ENCODE assay signal across 23 cellular contexts in the genomic region with DNA sequence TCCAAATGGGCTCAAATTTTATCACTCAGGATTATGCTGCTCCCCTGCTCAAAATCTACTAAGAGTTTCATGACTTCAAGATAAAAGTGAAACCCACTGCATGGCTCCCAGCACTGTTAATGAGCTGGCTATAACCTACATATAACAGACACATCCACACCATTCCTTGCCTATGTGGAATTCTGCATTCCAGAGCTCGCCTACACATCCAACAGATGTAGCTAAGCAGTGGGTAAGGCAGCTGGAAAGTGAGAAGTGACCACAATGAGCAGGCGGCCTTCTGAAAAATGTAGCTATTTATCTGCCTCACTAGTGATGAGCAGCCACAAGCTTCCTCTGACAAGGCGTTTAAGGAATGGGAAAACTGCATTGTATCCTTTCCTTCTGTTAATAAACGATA.
A peak's percentile ranks its signal among the peaks of the same experiment; 100 is the strongest.
DNase-seq lines count a peak whose midpoint lies in the region; TF ChIP-seq lines count a peak whose summit lies in the region.
"Had no signal": no experiment of that assay in that cellular context is flagged by ENCODE, and none has a peak within 500 bp of the region (broad histone marks: within the 10 kb centered on the region; RNA-seq: fewer than 3 reads in every experiment).

No MANE protein-coding gene starts in this region.

- POLR2A ChIA-PET in CD8-positive, alpha-beta memory T cell (lab: Charles Lee), result no interaction called here

- BruUV-seq in mammary epithelial cell (replicated peaks; lab: Mats Ljungman, UMichigan), result no TSS peak

- CTCF ChIA-PET in mammary epithelial cell (lab: Charles Lee; ENCODE audit: low non-redundant PET), result no interaction called here
- CTCF ChIA-PET in CD8-positive, alpha-beta memory T cell (lab: Charles Lee), result no interaction called here

- H3K36me3 Mint-ChIP-seq in chondrocyte (ENCODE audit: low read depth), result no peaks in the 10 kb centered on the region
- no peaks in the 10 kb centered on the region for H3K36me3 Mint-ChIP-seq in CD8-positive, alpha-beta memory T cell
- H3K36me3 Mint-ChIP-seq: activated naive CD4-positive, alpha-beta T cell treated with anti-CD3 and anti-CD28 coated beads, Interleukin-2, amount 50 U/mL, for 72 hours; stimulated activated naive B cell treated with anti-CD40 and anti-IgM and Interleukin-4, amounts not matched to agents 10 μg/mL and 1 μg/mL and 100 μg/mL, for 72 hours had no signal

- H3K4me3 Mint-ChIP-seq in chondrocyte (ENCODE audit: unreplicated experiment), result no peak overlapping the region
- H3K4me3 Mint-ChIP-seq in CD8-positive, alpha-beta memory T cell, result no peak overlapping the region
- H3K4me3 Mint-ChIP-seq: activated CD8-positive, alpha-beta T cell treated with anti-CD3 and anti-CD28 coated beads, Interleukin-2, amount 10 ng/mL, durations not matched to agents 7 days and 5 days; stimulated activated naive B cell treated with anti-CD40 and anti-IgM and Interleukin-4, amounts not matched to agents 10 μg/mL and 1 μg/mL and 100 μg/mL, for 72 hours; T-helper 1 cell treated with Interleukin-12 subunit alpha and Interleukin-12 subunit beta and Interleukin-4 antibody, amounts not matched to agents 30 μg/mL and 1 μg/mL, for 36 hours had no signal

- H3K4me2 ChIP-seq in mammary epithelial cell (ENCODE audit: insufficient read depth, low read depth, low read length), result peak overlapping the region; percentile 29
- H3K4me2 ChIP-seq: BLaER1 treated with 17β-estradiol and CSF1 and Interleukin-3, amounts not matched to agents 10 nM and 100 nM had no signal

- H3K27me3 Mint-ChIP-seq in chondrocyte (ENCODE audit: low read depth), result no peaks in the 10 kb centered on the region
- H3K27me3 Mint-ChIP-seq in CD8-positive, alpha-beta memory T cell, result peaks cover 5 to 9% of the 10 kb centered on the region in 2 donors

- no peak for TF ChIP-seq POLR2A in breast epithelium (IDR thresholded peaks at IDR 0.05)

- H3K9ac ChIP-seq in mammary epithelial cell (ENCODE audit: insufficient read depth, low read length), result no peak overlapping the region
- H3K9ac ChIP-seq: BLaER1 treated with 17β-estradiol and CSF1 and Interleukin-3, amounts not matched to agents 10 nM and 100 nM had no signal

- peak; percentile 58 for DNase-seq in mammary epithelial cell
- no peak for DNase-seq in breast epithelium (ENCODE audit: low spot score in 2 of 2)
- DNase-seq in chondrocyte (ENCODE audit: low spot score), result no peak
- peak; percentile 42 for DNase-seq in kidney epithelial cell (ENCODE audit: low read depth)
- DNase-seq in OCI-M2 (lab: John Stamatoyannopoulos, UW; ENCODE audit: unreplicated experiment), result no peak
- DNase-seq in DMS153 treated with DMSO at 0.1 percent for 48 hours (lab: John Stamatoyannopoulos, UW; ENCODE audit: unreplicated experiment), result no peak
- DNase-seq in CD8-positive, alpha-beta memory T cell, result no peak
- DNase-seq in activated effector memory CD4-positive, alpha-beta T cell treated with Interleukin-2 at 50 U/mL for 16 hours, result no peak
- DNase-seq: activated CD8-positive, alpha-beta T cell treated with anti-CD3 and anti-CD28 coated beads, Interleukin-2, amount 10 ng/mL, durations not matched to agents 7 days and 5 days; activated T-cell treated with anti-CD3 and anti-CD28 coated beads, Interleukin-2, amount 50 U/mL, for 48 hours; caudate nucleus; hypothalamus; left colon; MG63; mucosa of descending colon; NCI-H226; NK-92 treated with Interleukin-12 subunit alpha and Interleukin-12 subunit beta, amount 100 ng/mL, for 24 hours; stimulated activated naive B cell treated with anti-CD40 and anti-IgM and Interleukin-4, amounts not matched to agents 10 μg/mL and 1 μg/mL and 100 μg/mL, for 72 hours; thyroid gland had no signal

- 6% methylated on average over 4 of the region's 4 CpGs for WGBS in mammary epithelial cell (ENCODE audit: low coverage, missing lambda C conversion rate)

- in situ Hi-C loops in mammary epithelial cell (cut with MboI; ENCODE audit: low sequenced_read_pairs in 2 of 2), result no loop called here

- H3K9me3 ChIP-seq in mammary epithelial cell (replicated peaks; ENCODE audit: insufficient read depth, low read length), result no peaks in the 10 kb centered on the region
- no peaks in the 10 kb centered on the region for H3K9me3 ChIP-seq in breast epithelium
- no peaks in the 10 kb centered on the region for H3K9me3 ChIP-seq in CD8-positive, alpha-beta memory T cell (ENCODE audit: low read length)
- H3K9me3 ChIP-seq: BLaER1 treated with 17β-estradiol and CSF1 and Interleukin-3, amounts not matched to agents 10 nM and 100 nM; MG63; mucosa of descending colon; thyroid gland had no signal

- no peaks in the 10 kb centered on the region for H3K79me2 ChIP-seq in mammary epithelial cell (ENCODE audit: insufficient read depth, low read length)

- H2AFZ ChIP-seq in mammary epithelial cell (ENCODE audit: low read depth, low read length), result peak overlapping the region; percentile 26

- H3K4me1 ChIP-seq in mammary epithelial cell (ENCODE audit: insufficient read depth, low read length) (peaks cover 26% of the 10 kb centered on the region), breast epithelium (no peaks in the 10 kb centered on the region)
- no peaks in the 10 kb centered on the region for H3K4me1 ChIP-seq in CD8-positive, alpha-beta memory T cell (ENCODE audit: insufficient read depth, low read length)
- H3K4me1 ChIP-seq: thyroid gland had no signal

- no peaks in the 10 kb centered on the region for H3K9me3 Mint-ChIP-seq in chondrocyte (ENCODE audit: low read depth)
- H3K9me3 Mint-ChIP-seq in CD8-positive, alpha-beta memory T cell, result peaks cover 0 to 1% (median 0%) of the 10 kb centered on the region in 5 donors
- H3K9me3 Mint-ChIP-seq: activated naive CD4-positive, alpha-beta T cell treated with anti-CD3 and anti-CD28 coated beads, Interleukin-2, amount 50 U/mL, for 72 hours; stimulated activated naive B cell treated with anti-CD40 and anti-IgM and Interleukin-4, amounts not matched to agents 10 μg/mL and 1 μg/mL and 100 μg/mL, for 72 hours; T-helper 1 cell treated with Interleukin-12 subunit alpha and Interleukin-12 subunit beta and Interleukin-4 antibody, amounts not matched to agents 30 μg/mL and 1 μg/mL, for 36 hours had no signal

- dilution Hi-C loops in mammary epithelial cell (cut with HindIII; ENCODE audit: low sequenced_read_pairs), result no loop called here

- no peaks in the 10 kb centered on the region for H4K20me1 ChIP-seq in mammary epithelial cell (ENCODE audit: insufficient read depth, low read length)
- H4K20me1 ChIP-seq: BLaER1 treated with 17β-estradiol and CSF1 and Interleukin-3, amounts not matched to agents 10 nM and 100 nM had no signal

- peaks cover 46% of the 10 kb centered on the region for H3K4me1 Mint-ChIP-seq in chondrocyte (ENCODE audit: low read depth)
- H3K4me1 Mint-ChIP-seq in CD8-positive, alpha-beta memory T cell, result no peaks in the 10 kb centered on the region
- H3K4me1 Mint-ChIP-seq: stimulated activated naive B cell treated with anti-CD40 and anti-IgM and Interleukin-4, amounts not matched to agents 10 μg/mL and 1 μg/mL and 100 μg/mL, for 72 hours had no signal

- no peaks in the 10 kb centered on the region for H3K36me3 ChIP-seq in mammary epithelial cell (ENCODE audit: insufficient read depth, low read length)
- no peaks in the 10 kb centered on the region for H3K36me3 ChIP-seq in breast epithelium
- H3K36me3 ChIP-seq in kidney epithelial cell (ENCODE audit: control insufficient read depth, insufficient read depth, low read length), result no peaks in the 10 kb centered on the region
- no peaks in the 10 kb centered on the region for H3K36me3 ChIP-seq in CD8-positive, alpha-beta memory T cell (ENCODE audit: insufficient read depth, low read length)
- H3K36me3 ChIP-seq: BLaER1 treated with 17β-estradiol and CSF1 and Interleukin-3, amounts not matched to agents 10 nM and 100 nM; MG63; thyroid gland had no signal

- H3K27ac ChIP-seq in mammary epithelial cell (ENCODE audit: insufficient read depth, low read depth, low read length), result peak overlapping the region; percentile 66
- no peak overlapping the region for H3K27ac ChIP-seq in breast epithelium
- no peak overlapping the region for H3K27ac ChIP-seq in CD8-positive, alpha-beta memory T cell (ENCODE audit: low read depth, low read length)
- H3K27ac ChIP-seq: 22Rv1; BLaER1 treated with 17β-estradiol and CSF1 and Interleukin-3, amounts not matched to agents 10 nM and 100 nM; thyroid gland had no signal

- H3K27me3 ChIP-seq in mammary epithelial cell (ENCODE audit: insufficient read depth, low read length), result no peaks in the 10 kb centered on the region
- H3K27me3 ChIP-seq in breast epithelium, result no peaks in the 10 kb centered on the region
- H3K27me3 ChIP-seq in kidney epithelial cell (ENCODE audit: control insufficient read depth, insufficient read depth, low read length), result no peaks in the 10 kb centered on the region
- no peaks in the 10 kb centered on the region for H3K27me3 ChIP-seq in CD8-positive, alpha-beta memory T cell (ENCODE audit: insufficient read depth, low read length, poor library complexity, severe bottlenecking)
- H3K27me3 ChIP-seq: BLaER1 treated with 17β-estradiol and CSF1 and Interleukin-3, amounts not matched to agents 10 nM and 100 nM; thyroid gland had no signal

- H3K27ac Mint-ChIP-seq in chondrocyte (ENCODE audit: unreplicated experiment), result peak overlapping the region; percentile 65
- no peak overlapping the region for H3K27ac Mint-ChIP-seq in CD8-positive, alpha-beta memory T cell
- H3K27ac Mint-ChIP-seq: activated CD8-positive, alpha-beta T cell treated with anti-CD3 and anti-CD28 coated beads, Interleukin-2, amount 10 ng/mL, durations not matched to agents 7 days and 5 days; activated naive CD4-positive, alpha-beta T cell treated with anti-CD3 and anti-CD28 coated beads, Interleukin-2, amount 50 U/mL, for 72 hours; stimulated activated naive B cell treated with anti-CD40 and anti-IgM and Interleukin-4, amounts not matched to agents 10 μg/mL and 1 μg/mL and 100 μg/mL, for 72 hours; T-helper 1 cell treated with Interleukin-12 subunit alpha and Interleukin-12 subunit beta and Interleukin-4 antibody, amounts not matched to agents 30 μg/mL and 1 μg/mL, for 36 hours had no signal

- intact Hi-C loops in mammary epithelial cell (cut with micrococcal nuclease), result no loop called here
- intact Hi-C loops in breast epithelium (cut with DNase I; ENCODE audit: low total_unique reads), result no loop called here

- no peak for TF ChIP-seq CTCF in mammary epithelial cell (conservative IDR thresholded peaks at IDR 0.05 in 1 of 2, IDR thresholded peaks at IDR 0.05 in 1 of 2; ENCODE audit: extremely low read depth in 1 of 2, insufficient read depth in 1 of 2, low read depth in 1 of 2, low read length in 2 of 2)
- TF ChIP-seq CTCF in breast epithelium (IDR thresholded peaks at IDR 0.05), result no peak
- TF ChIP-seq CTCF in chondrocyte (IDR thresholded peaks at IDR 0.05), result no peak
- no peak for TF ChIP-seq CTCF in kidney epithelial cell (IDR thresholded peaks at IDR 0.05; ENCODE audit: insufficient read depth, low read length, poor library complexity, severe bottlenecking)

- no peak overlapping the region for H3K4me3 ChIP-seq in mammary epithelial cell (replicated peaks in 1 of 3; ENCODE audit: insufficient read depth in 1 of 3, low read depth in 2 of 3, low read length in 3 of 3)
- no peak overlapping the region for H3K4me3 ChIP-seq in breast epithelium
- no peak overlapping the region for H3K4me3 ChIP-seq in kidney epithelial cell (ENCODE audit: low read depth, low read length)
- H3K4me3 ChIP-seq in CD8-positive, alpha-beta memory T cell (ENCODE audit: low read length), result no peak overlapping the region
- H3K4me3 ChIP-seq: BLaER1 treated with 17β-estradiol and CSF1 and Interleukin-3, amounts not matched to agents 10 nM and 100 nM; MG63; mucosa of descending colon; thyroid gland had no signal

Comparison
In these comparisons a context has a peak if more than half of its experiments do, and no peak if none do; other contexts are left out.
1. DNase-seq: peak in mammary epithelial cell (single experiment) and kidney epithelial cell (single experiment); none in breast epithelium (0 of 2), chondrocyte (single experiment), OCI-M2 (single experiment), DMS153 treated with DMSO at 0.1 percent for 48 hours (single experiment), CD8-positive, alpha-beta memory T cell (0 of 5) and activated effector memory CD4-positive, alpha-beta T cell treated with Interleukin-2 at 50 U/mL for 16 hours (single experiment).